ENCODE assay signal across 21 cellular contexts in genomic region chr4:120080533-120080932, GRCh38.
"Had no signal": no experiment of that assay in that cellular context is flagged by ENCODE, and none has a peak within 500 bp of the region (broad histone marks: within the 10 kb centered on the region; RNA-seq: fewer than 3 reads in every experiment).

No MANE protein-coding gene starts in this region.

- H3K4me2 ChIP-seq: PC-9 had no signal

- H3K36me3 ChIP-seq: MG63, Peyer's patch had no signal

- H2AFZ ChIP-seq: PC-9 had no signal

- H3K27ac ChIP-seq: PC-9, Peyer's patch had no signal

- H3K4me3 ChIP-seq: MG63, PC-9, Peyer's patch had no signal

- DNase-seq: IMR-90, Karpas-422, KG1, MG63, NCI-H1092 treated with DMSO at 0.1 percent for 48 hours, NCI-H1436, NCI-H187, NCI-H2029, NCI-H2081 treated with DMSO at 0.1 percent for 48 hours, NCI-H2171, NCI-H226, NCI-H446, NCI-H510A, NCI-H524 treated with DMSO at 0.1 percent for 48 hours, NCI-H69, NCI-H774, PC-9, Peyer's patch, SHP77 had no signal

- H3K27me3 ChIP-seq: MG63, Peyer's patch had no signal

- H3K9me3 ChIP-seq: MG63, Peyer's patch had no signal

- FAIRE-seq: HepG2 had no signal

- ATAC-seq: HepG2, SK-N-SH treated with all-trans-retinoic acid at 6 μM for 48 hours had no signal

- H3K4me1 ChIP-seq: Peyer's patch had no signal
